In genomic region chr9:74197771-74198170, GRCh38 we compare ENCODE assay signal across 3 cellular contexts.
A peak's percentile ranks its signal among the peaks of the same experiment; 100 is the strongest.
DNase-seq lines count a peak whose midpoint lies in the region; FAIRE-seq and TF ChIP-seq lines count a peak whose summit lies in the region.
"Not testable (repeated sequence)": the region's sequence is repeated elsewhere in the genome, so short reads cannot be mapped to it uniquely, and the experiment has no call there.

No MANE protein-coding gene starts in this region.

- H3K4me1 ChIP-seq in kidney (ENCODE audit: control insufficient read depth in 1 of 2, insufficient read depth in 1 of 2, low read depth in 1 of 2, low read length in 2 of 2); spleen: not testable (repeated sequence)

- WGBS in spleen, 5 donors, result 90 to 100% (median 96%) methylated on average over 6 to 23 of the region's 24 CpGs

- not testable (repeated sequence) for H3K27ac ChIP-seq in kidney (ENCODE audit: low read depth in 2 of 2, low read length in 2 of 2); spleen

- H3K9me3 Mint-ChIP-seq in glutamatergic neuron (ENCODE audit: unreplicated experiment), result not testable (repeated sequence)

- H3K36me3 Mint-ChIP-seq in glutamatergic neuron (ENCODE audit: unreplicated experiment), result not testable (repeated sequence)

- not testable (repeated sequence) for H3K4me3 Mint-ChIP-seq in glutamatergic neuron (ENCODE audit: unreplicated experiment)

- H3K27me3 ChIP-seq in spleen (replicated peaks in 1 of 7), result not testable (repeated sequence)

- TF ChIP-seq POLR2A in spleen (IDR thresholded peaks at IDR 0.05), result not testable (repeated sequence)

- H3K9me3 ChIP-seq in kidney (ENCODE audit: control insufficient read depth in 1 of 2, low read length in 2 of 2), result not testable (repeated sequence)
- peaks cover 0 to 27% (median 10%) of the 10 kb centered on the region in 8 donors for H3K9me3 ChIP-seq in spleen

- not testable (repeated sequence) for H3K36me3 ChIP-seq in kidney (ENCODE audit: control insufficient read depth in 1 of 2, insufficient read depth in 2 of 2, low read length in 2 of 2); spleen

- peak overlapping the region; percentile 66 for H3K27ac Mint-ChIP-seq in glutamatergic neuron (ENCODE audit: unreplicated experiment)

- not testable (repeated sequence) for H3K4me3 ChIP-seq in kidney (ENCODE audit: low read length in 2 of 2); spleen

- FAIRE-seq in kidney (lab: Jason Lieb, UNC), result not testable (repeated sequence)

- not testable (repeated sequence) for H3K4me1 Mint-ChIP-seq in glutamatergic neuron (ENCODE audit: low read depth, unreplicated experiment)

- not testable (repeated sequence) for TF ChIP-seq CTCF in glutamatergic neuron (IDR thresholded peaks at IDR 0.05; ENCODE audit: partially characterized antibody, unreplicated experiment); kidney (IDR thresholded peaks at IDR 0.05; ENCODE audit: borderline replicate concordance, extremely low read depth, insufficient read depth); spleen (IDR thresholded peaks at IDR 0.05 in 8 of 11, conservative IDR thresholded peaks at IDR 0.05 in 3 of 11)

- not testable (repeated sequence) for H3K9ac ChIP-seq in kidney (ENCODE audit: low read length in 2 of 2)

- H3K27me3 Mint-ChIP-seq in glutamatergic neuron (ENCODE audit: unreplicated experiment), result not testable (repeated sequence)

- intact Hi-C loops in kidney (cut with DNase I); spleen (cut with DNase I; ENCODE audit: low total_unique reads): not testable (repeated sequence)

- DNase-seq in glutamatergic neuron (peak; percentile 27), kidney (peak; percentile 62), spleen (peak; percentile 44)
